2 cellular contexts compared by ENCODE assay signal in genomic region chr1:90348459-90348858, GRCh38.
DNase-seq lines count a peak whose midpoint lies in the region; ATAC-seq, FAIRE-seq and TF ChIP-seq lines count a peak whose summit lies in the region.
"Not testable (repeated sequence)": the region's sequence is repeated elsewhere in the genome, so short reads cannot be mapped to it uniquely, and the experiment has no call there.

No MANE protein-coding gene starts in this region.

- H3K9me3 ChIP-seq in HEK293 (ENCODE audit: control insufficient read depth, insufficient read depth, low read depth, low read length); K562 (replicated peaks; ENCODE audit: control insufficient read depth, insufficient read depth, low read depth, low read length): not testable (repeated sequence)

- in situ Hi-C loops in K562 (cut with MboI): not testable (repeated sequence)

- 0% methylated on average over 2 of the region's 2 CpGs for WGBS in K562 (ENCODE audit: insufficient coverage, low coverage, missing lambda C conversion rate)

- CTCF ChIA-PET in HEK293 (lab: Yijun Ruan, JAX); K562 (lab: Yijun Ruan, JAX; ENCODE audit: low intra/inter-chr PET ratio): not testable (repeated sequence)

- POLR2A ChIA-PET in HEK293 (lab: Yijun Ruan, JAX); K562 (lab: Yijun Ruan, JAX): not testable (repeated sequence)

- not testable (repeated sequence) for H3K4me2 ChIP-seq in K562 (ENCODE audit: insufficient read depth, low read length)

- TF ChIP-seq RAD21 in K562 (CRISPR knock-in tag; conservative IDR thresholded peaks at IDR 0.05 in 1 of 2, IDR thresholded peaks at IDR 0.05 in 1 of 2): not testable (repeated sequence)

- intact Hi-C loops in K562 (cut with micrococcal nuclease): not testable (repeated sequence)

- not testable (repeated sequence) for H3K9ac ChIP-seq in K562 (ENCODE audit: insufficient read depth in 1 of 2, low read depth in 2 of 2, low read length in 2 of 2)

- ATAC-seq in K562: not testable (repeated sequence)

- not testable (repeated sequence) for H3K4me3 ChIP-seq in HEK293 (ENCODE audit: low read depth, low read length); K562

- H3K36me3 ChIP-seq in HEK293 (ENCODE audit: control insufficient read depth in 2 of 2, insufficient read depth in 1 of 2, low read length in 2 of 2); K562 (ENCODE audit: control insufficient read depth, insufficient read depth, low read length): not testable (repeated sequence)

- H4K20me1 ChIP-seq in K562 (replicated peaks; ENCODE audit: control insufficient read depth, insufficient read depth, low read length): not testable (repeated sequence)

- not testable (repeated sequence) for H3K79me2 ChIP-seq in K562 (ENCODE audit: control insufficient read depth, insufficient read depth, low read length)

- not testable (repeated sequence) for H3K27ac ChIP-seq in HEK293 (ENCODE audit: extremely low read depth, low read depth, low read length); K562 (ENCODE audit: extremely low read depth, low read depth, low read length)

- not testable (repeated sequence) for H3K9me1 ChIP-seq in K562 (ENCODE audit: control insufficient read depth, insufficient read depth, low read length)

- H3K27me3 ChIP-seq in K562 (ENCODE audit: control insufficient read depth in 2 of 2, insufficient read depth in 2 of 2, low read length in 2 of 2): not testable (repeated sequence)

- not testable (repeated sequence) for H3K4me1 ChIP-seq in HEK293 (ENCODE audit: control insufficient read depth, insufficient read depth, low read length); K562 (replicated peaks in 1 of 2; ENCODE audit: control insufficient read depth in 2 of 2, insufficient read depth in 2 of 2, low read length in 2 of 2)

- FAIRE-seq in K562 (lab: Jason Lieb, UNC): not testable (repeated sequence)

- not testable (repeated sequence) for H2AFZ ChIP-seq in K562 (ENCODE audit: low read depth, low read length)

- BruUV-seq in K562 (replicated peaks; lab: Mats Ljungman, UMichigan): not testable (repeated sequence)

- not testable (repeated sequence) for TF ChIP-seq POLR2A in K562 (conservative IDR thresholded peaks at IDR 0.05)

- TF ChIP-seq CTCF in HEK293 (tag by site-specific recombination; IDR thresholded peaks at IDR 0.05); K562 (IDR thresholded peaks at IDR 0.05 in 2 of 3, conservative IDR thresholded peaks at IDR 0.05 in 1 of 3; ENCODE audit: insufficient read depth in 2 of 3, low read depth in 1 of 3, low read length in 3 of 3): not testable (repeated sequence)

- DNase-seq in K562 (ENCODE audit: extremely low read depth in 1 of 4, low spot score in 3 of 4): not testable (repeated sequence)

- not testable (repeated sequence) for TF ChIP-seq EP300 in K562 (IDR thresholded peaks at IDR 0.05; ENCODE audit: low read length)

TF ChIP-seq in HEK293, 187 proteins besides CTCF, POLR2A, EP300 and RAD21:
- peak; percentile 84; the same call in 1 of the 2 replicates for TF ChIP-seq ZNF707 (tag by site-specific recombination; IDR thresholded peaks at IDR 0.05)

TF ChIP-seq in K562, 482 proteins besides CTCF, POLR2A, EP300 and RAD21:
- peak; percentile 90 for TF ChIP-seq ZNF707 (CRISPR knock-in tag; conservative IDR thresholded peaks at IDR 0.05)
